17 cellular contexts compared by ENCODE assay signal in the genomic region with DNA sequence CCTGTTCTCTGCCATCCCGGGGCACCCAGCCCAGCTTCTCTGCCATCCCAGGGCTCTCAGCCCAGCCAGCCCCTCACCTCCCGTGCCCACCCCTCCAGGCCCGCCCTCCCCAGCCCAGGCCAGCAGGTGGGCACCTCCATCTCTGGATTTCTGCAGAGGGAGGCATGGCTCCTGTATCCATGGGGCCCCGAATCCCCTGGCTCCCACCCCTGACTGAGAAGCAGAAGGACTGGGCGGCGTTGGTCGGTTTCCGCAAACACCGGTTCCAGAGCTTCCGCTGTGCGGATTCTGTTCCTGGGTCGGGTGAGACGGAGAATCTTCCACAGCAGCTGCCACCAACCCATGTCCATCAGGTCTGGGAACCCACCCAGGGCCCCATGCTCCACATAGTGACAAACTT.
"Had no signal": no experiment of that assay in that cellular context is flagged by ENCODE, and none has a peak within 500 bp of the region (broad histone marks: within the 10 kb centered on the region; RNA-seq: fewer than 3 reads in every experiment).

No MANE protein-coding gene starts in this region.

- H3K4me2 ChIP-seq: smooth muscle cell had no signal

- H3K27ac ChIP-seq: esophagus squamous epithelium, gastroesophageal sphincter, right atrium auricular region, tibial artery had no signal

- DNase-seq: cerebellar nuclear complex; effector memory CD8-positive, alpha-beta T cell; esophagus squamous epithelium; foreskin fibroblast; glutamatergic neuron; left cardiac atrium; left ventricle myocardium superior; mammary epithelial cell; mucosa of descending colon; stimulated activated CD4-positive, alpha-beta T cell treated with anti-CD3 and anti-CD28 coated beads, Interleukin-4, amount 100 ng/mL, for 1 hour; stimulated activated CD8-positive, alpha-beta memory T cell treated with anti-CD3 and anti-CD28 coated beads, Interleukin-4, amount 100 ng/mL, for 48 hours had no signal

- H3K27me3 ChIP-seq: esophagus squamous epithelium, right atrium auricular region had no signal

- H3K9me3 ChIP-seq: esophagus squamous epithelium, gastroesophageal sphincter, mucosa of descending colon, right atrium auricular region, tibial artery had no signal

- H3K4me1 ChIP-seq: esophagus squamous epithelium, gastroesophageal sphincter, right atrium auricular region, tibial artery had no signal

- H3K36me3 ChIP-seq: esophagus squamous epithelium, gastroesophageal sphincter, right atrium auricular region, tibial artery had no signal

- H3K4me3 ChIP-seq: esophagus squamous epithelium, gastroesophageal sphincter, mucosa of descending colon, right atrium auricular region, smooth muscle cell, tibial artery had no signal

- ATAC-seq: effector memory CD8-positive, alpha-beta T cell; gastroesophageal sphincter; left cardiac atrium; left ventricle myocardium superior; mucosa of descending colon; naive thymus-derived CD8-positive, alpha-beta T cell; stimulated activated memory B cell treated with anti-CD40 and anti-IgM and Interleukin-4, amounts not matched to agents 10 μg/mL and 1 μg/mL and 100 μg/mL, for 72 hours had no signal
